In genomic region chr2:196422361-196422760, GRCh38 we compare ENCODE assay signal across 16 cellular contexts.
A peak's percentile ranks its signal among the peaks of the same experiment; 100 is the strongest.
DNase-seq lines count a peak whose midpoint lies in the region; ATAC-seq and TF ChIP-seq lines count a peak whose summit lies in the region.
"Had no signal": no experiment of that assay in that cellular context is flagged by ENCODE, and none has a peak within 500 bp of the region (broad histone marks: within the 10 kb centered on the region; RNA-seq: fewer than 3 reads in every experiment).

No MANE protein-coding gene starts in this region.

- DNase-seq in D341Med (ENCODE audit: low spot score) = peak; percentile 59
- DNase-seq in NCI-H82 (lab: John Stamatoyannopoulos, UW) = peak; percentile 92
- DNase-seq in WERI-Rb-1 = peak; percentile 56
- DNase-seq in foreskin keratinocyte = no peak
- no peak for DNase-seq in H7
- DNase-seq: AML-193; Caco-2; Calu3; CD4-positive, alpha-beta T cell; CD8-positive, alpha-beta T cell; DMS79 treated with DMSO at 0.1 percent for 48 hours; GF-D8 had no signal

- H3K27ac ChIP-seq in WERI-Rb-1 = no peak overlapping the region; the same call in 1 of the 2 replicates
- no peak overlapping the region for H3K27ac ChIP-seq in foreskin keratinocyte
- H3K27ac ChIP-seq: 22Rv1; A549; BLaER1 treated with 17β-estradiol and CSF1 and Interleukin-3, amounts not matched to agents 10 nM and 100 nM; C4-2B had no signal

- H3K4me1 ChIP-seq in foreskin keratinocyte = no peaks in the 10 kb centered on the region
- H3K4me1 ChIP-seq: A549, Caco-2 had no signal

- H3K27me3 ChIP-seq in WERI-Rb-1 (ENCODE audit: insufficient read depth, low read depth, severe bottlenecking) = no peaks in the 10 kb centered on the region
- H3K27me3 ChIP-seq in foreskin keratinocyte = no peaks in the 10 kb centered on the region
- no peaks in the 10 kb centered on the region for H3K27me3 ChIP-seq in H7 (ENCODE audit: control insufficient read depth, insufficient read depth, low read length)
- H3K27me3 ChIP-seq: BLaER1 treated with 17β-estradiol and CSF1 and Interleukin-3, amounts not matched to agents 10 nM and 100 nM had no signal

- H3K36me3 ChIP-seq in WERI-Rb-1 (no peaks in the 10 kb centered on the region), H7 (replicated peaks; ENCODE audit: control insufficient read depth, insufficient read depth, low read length) (no peaks in the 10 kb centered on the region)
- H3K36me3 ChIP-seq: BLaER1 treated with 17β-estradiol and CSF1 and Interleukin-3, amounts not matched to agents 10 nM and 100 nM had no signal

- ATAC-seq in foreskin keratinocyte = no peak
- ATAC-seq: A549; CD8-positive, alpha-beta T cell had no signal

- TF ChIP-seq CTCF in WERI-Rb-1 (IDR thresholded peaks at IDR 0.05; ENCODE audit: low read depth, low read length) = no peak
- no peak for TF ChIP-seq CTCF in foreskin keratinocyte (conservative IDR thresholded peaks at IDR 0.05)

- H3K4me3 ChIP-seq in WERI-Rb-1 (ENCODE audit: low read depth, low read length) (no peak overlapping the region), H7 (ENCODE audit: insufficient read depth, low read depth, low read length) (no peak overlapping the region)
- H3K4me3 ChIP-seq: A549; BLaER1 treated with 17β-estradiol and CSF1 and Interleukin-3, amounts not matched to agents 10 nM and 100 nM had no signal

- no peaks in the 10 kb centered on the region for H3K9me3 ChIP-seq in WERI-Rb-1 (ENCODE audit: severe bottlenecking)
- H3K9me3 ChIP-seq: A549; BLaER1 treated with 17β-estradiol and CSF1 and Interleukin-3, amounts not matched to agents 10 nM and 100 nM; Caco-2 had no signal

Comparison
In these comparisons a context has a peak if more than half of its experiments do, and no peak if none do; other contexts are left out.
1. DNase-seq: peak in D341Med (single experiment), NCI-H82 (single experiment) and WERI-Rb-1 (single experiment); none in foreskin keratinocyte (0 of 2) and H7 (single experiment).